ENCODE assay signal across 8 cellular contexts in genomic region chr1:247681288-247681897, GRCh38. TPM values are rescaled to one million over a fixed set of nuclear protein-coding genes. Genes with fewer than 3 reads are reported as not detected.
DNase-seq lines count a peak whose midpoint lies in the region; ATAC-seq and TF ChIP-seq lines count a peak whose summit lies in the region.

No MANE protein-coding gene starts in this region.

- H3K27me3 Mint-ChIP-seq in endodermal cell (ENCODE audit: insufficient read depth) (no peaks in the 10 kb centered on the region), nephron progenitor cell (ENCODE audit: low read depth, poor library complexity) (no peaks in the 10 kb centered on the region)

- H3K9me3 ChIP-seq in HCT116 (ENCODE audit: control insufficient read depth in 1 of 2, insufficient read depth in 1 of 2, low read depth in 1 of 2, low read length in 2 of 2), result peaks cover 0 to 3% of the 10 kb centered on the region in 2 experiments; a peak in 1 of 4 replicates
- peaks cover under 1% of the 10 kb centered on the region for H3K9me3 ChIP-seq in endodermal cell (ENCODE audit: control insufficient read depth, low read length)

- H3K27ac Mint-ChIP-seq in endodermal cell, result no peak overlapping the region
- H3K27ac Mint-ChIP-seq in nephron progenitor cell, result no peak overlapping the region

- no peaks in the 10 kb centered on the region for H3K27me3 ChIP-seq in HCT116 (ENCODE audit: insufficient read depth, low read length)
- no peaks in the 10 kb centered on the region for H3K27me3 ChIP-seq in endodermal cell (ENCODE audit: control insufficient read depth, insufficient read depth, low read length, poor library complexity, severe bottlenecking)

- no peaks in the 10 kb centered on the region for H3K9me2 ChIP-seq in HCT116 (ENCODE audit: insufficient read depth)

- WGBS in endodermal cell (ENCODE audit: insufficient coverage in 1 of 2, insufficient read length in 1 of 2), 2 experiments, result 39% methylated on average over 6 of the region's 7 CpGs; no CpG with 5 or more reads in 1 of the 2 experiments

- no peak overlapping the region for H3K4me3 ChIP-seq in HCT116 (replicated peaks in 1 of 2; ENCODE audit: low read depth in 1 of 2, low read length in 2 of 2)
- no peak overlapping the region for H3K4me3 ChIP-seq in endodermal cell (ENCODE audit: low read length)

- H3K36me3 Mint-ChIP-seq in endodermal cell (ENCODE audit: low read depth) (no peaks in the 10 kb centered on the region), nephron progenitor cell (ENCODE audit: low read depth) (no peaks in the 10 kb centered on the region)

- TF ChIP-seq POLR2A in HCT116 (IDR thresholded peaks at IDR 0.05; ENCODE audit: borderline replicate concordance, extremely low read depth, insufficient read depth, insufficient read length), result no peak

- H3K9me3 Mint-ChIP-seq in endodermal cell (peaks cover 2% of the 10 kb centered on the region), nephron progenitor cell (no peaks in the 10 kb centered on the region)

- no peaks in the 10 kb centered on the region for H3K36me3 ChIP-seq in HCT116 (ENCODE audit: control insufficient read depth in 1 of 2, insufficient read depth in 2 of 2, low read length in 2 of 2)
- no peaks in the 10 kb centered on the region for H3K36me3 ChIP-seq in endodermal cell (ENCODE audit: control insufficient read depth, insufficient read depth, low read length)

- H3K4me1 ChIP-seq in HCT116 (ENCODE audit: control insufficient read depth in 1 of 2, insufficient read depth in 2 of 2, low read length in 2 of 2) (no peaks in the 10 kb centered on the region), endodermal cell (ENCODE audit: control insufficient read depth, insufficient read depth, low read length) (no peaks in the 10 kb centered on the region)

- no peak overlapping the region for H3K4me3 Mint-ChIP-seq in endodermal cell
- H3K4me3 Mint-ChIP-seq in nephron progenitor cell, result no peak overlapping the region

- CTCF ChIA-PET in HCT116 (lab: Charles Lee), result no interaction called here

- H4K20me1 ChIP-seq in HCT116 (ENCODE audit: insufficient read depth), result no peaks in the 10 kb centered on the region

- TF ChIP-seq RAD21 in HCT116 (IDR thresholded peaks at IDR 0.05; ENCODE audit: low read depth), result peak; percentile 45

- intact Hi-C loops in HCT116 (cut with micrococcal nuclease), result loop anchor here (5.0 kb wide), 1 partner anchor 1126 kb away; no protein-coding TSS in a partner anchor

- H3K27ac ChIP-seq in HCT116 (ENCODE audit: low read depth, low read length) (no peak overlapping the region), endodermal cell (ENCODE audit: low read depth, low read length) (no peak overlapping the region)

- TF ChIP-seq CTCF in AG09319 (IDR thresholded peaks at IDR 0.05; ENCODE audit: low read depth, low read length) (peak; percentile 18), GM12872 (IDR thresholded peaks at IDR 0.05; ENCODE audit: insufficient read depth, low read depth, low read length) (peak; percentile 88), HCT116 (IDR thresholded peaks at IDR 0.05 in 2 of 3, conservative IDR thresholded peaks at IDR 0.05 in 1 of 3; ENCODE audit: borderline replicate concordance in 1 of 3, insufficient read depth in 1 of 3, low read depth in 2 of 3, low read length in 2 of 3) (peak; percentile 2 to 73 (median 70); a peak in 4 of 6 replicates), endodermal cell (conservative IDR thresholded peaks at IDR 0.05) (peak; percentile 91), nephron progenitor cell (IDR thresholded peaks at IDR 0.05) (peak; percentile 88)

- H2AFZ ChIP-seq in HCT116 (ENCODE audit: low read depth, low read length, poor library complexity, severe bottlenecking), result no peak overlapping the region

- BruUV-seq in HCT116 (replicated peaks; lab: Mats Ljungman, UMichigan), result no TSS peak

- ATAC-seq in HCT116 (peak; percentile 63), SK-N-SH treated with all-trans-retinoic acid at 6 μM for 48 hours (peak; percentile 81), esophagus mucosa (no peak)

- DNase-seq in AG09319 (ENCODE audit: extremely low read depth, low read depth) (no peak), HCT116 (ENCODE audit: low read depth, low spot score) (peak; percentile 10), Kasumi-1 (lab: John Stamatoyannopoulos, UW) (peak; percentile 80 to 92), endodermal cell (peak; percentile 86), nephron progenitor cell (peak; percentile 61)

- RAD21 ChIA-PET in HCT116 (lab: Charles Lee; ENCODE audit: low non-redundant PET in 1 of 2, low total read pairs in 2 of 2, uncharacterized antibody in 2 of 2, unreplicated experiment in 2 of 2), result no interaction called here

- no peak overlapping the region for H3K4me2 ChIP-seq in HCT116 (ENCODE audit: low read length)

- H3K79me2 ChIP-seq in HCT116 (ENCODE audit: insufficient read depth, low read length), result no peaks in the 10 kb centered on the region

- POLR2A ChIA-PET in HCT116 (lab: Charles Lee), result no interaction called here

- H3K4me1 Mint-ChIP-seq in endodermal cell (no peaks in the 10 kb centered on the region), nephron progenitor cell (no peaks in the 10 kb centered on the region)

- no peak overlapping the region for H3K9ac ChIP-seq in HCT116 (ENCODE audit: low read length)
- H3K9ac ChIP-seq in endodermal cell (ENCODE audit: extremely low read depth, low read length, poor library complexity, severe bottlenecking), result no peak overlapping the region

TF ChIP-seq in HCT116, 20 proteins besides CTCF, POLR2A, EP300 and RAD21 (continues in another document):
- TF ChIP-seq EGR1 (IDR thresholded peaks at IDR 0.05; ENCODE audit: low read depth) (no peak), ELF1 (IDR thresholded peaks at IDR 0.05; ENCODE audit: borderline replicate concordance, low read depth) (no peak), TCF7L2 (IDR thresholded peaks at IDR 0.05; ENCODE audit: borderline replicate concordance, extremely low read depth, insufficient read depth, insufficient read length) (no peak), ZBTB33 (IDR thresholded peaks at IDR 0.05; ENCODE audit: extremely low read depth, insufficient replicate concordance, low read length) (no peak), SP1 (IDR thresholded peaks at IDR 0.05; ENCODE audit: low read depth) (no peak), JUND (IDR thresholded peaks at IDR 0.05) (no peak), CEBPB (IDR thresholded peaks at IDR 0.05; ENCODE audit: low read depth) (no peak), ZFX (IDR thresholded peaks at IDR 0.05) (no peak), EZH2phosphoT487 (IDR thresholded peaks at IDR 0.05; ENCODE audit: borderline replicate concordance) (no peak)

TF ChIP-seq in SK-N-SH treated with all-trans-retinoic acid at 6 μM for 48 hours, 23 proteins besides CTCF, POLR2A, EP300 and RAD21 (continues in another document):
- TF ChIP-seq ESRRG (CRISPR knock-in tag; IDR thresholded peaks at IDR 0.05) (no peak), SNAI2 (CRISPR knock-in tag; IDR thresholded peaks at IDR 0.05) (no peak), CSRNP3 (CRISPR knock-in tag; IDR thresholded peaks at IDR 0.05) (no peak), TSHZ2 (CRISPR knock-in tag; IDR thresholded peaks at IDR 0.05) (no peak)

RNA-seq across cellular contexts. Expression of gene OR13G1, which starts 1.9 kb away (rescaled TPM):
- total RNA-seq in HCT116 (2021; ENCODE audit: unreplicated experiment) (not detected), endodermal cell (not detected), esophagus mucosa (not detected)
- not detected in 2 replicates for polyA plus RNA-seq in HCT116 (2012)
- not detected for polyA plus RNA-seq in endodermal cell (2013, experiment 1 of 2)
- polyA plus RNA-seq in endodermal cell (2013, experiment 2 of 2), result not detected

RNA-seq across cellular contexts. Expression of gene OR6F1, which starts 35.1 kb away (rescaled TPM):
- total RNA-seq in HCT116 (2021; ENCODE audit: unreplicated experiment) (not detected), endodermal cell (not detected), esophagus mucosa (not detected)
- not detected in 2 replicates for polyA plus RNA-seq in HCT116 (2012)
- not detected for polyA plus RNA-seq in endodermal cell (2013, experiment 1 of 2)
- not detected for polyA plus RNA-seq in endodermal cell (2013, experiment 2 of 2)

RNA-seq across cellular contexts. Expression of gene OR14K1, which starts 57.0 kb away (rescaled TPM):
- not detected for total RNA-seq in HCT116 (2021; ENCODE audit: unreplicated experiment)
- polyA plus RNA-seq in HCT116 (2012), result not detected in 2 replicates
- total RNA-seq in endodermal cell, result under 1 TPM in 1 of 2 donors, not detected in 1; 0.29 TPM
- not detected for polyA plus RNA-seq in endodermal cell (2013, experiment 1 of 2)
- polyA plus RNA-seq in endodermal cell (2013, experiment 2 of 2), result not detected
- not detected for total RNA-seq in esophagus mucosa

Comparison
In these comparisons a context has a peak if more than half of its experiments do, and no peak if none do; other contexts are left out.
1. CTCF ChIP-seq: peak in every context shown above with its lines; median percentile 91 in endodermal cell; 88 in GM12872; 88 in nephron progenitor cell; 70 in HCT116; 18 in AG09319.